In genomic region chr5:31824886-31825774, GRCh38 we compare ENCODE assay signal across 9 cellular contexts.
DNase-seq lines count a peak whose midpoint lies in the region; ATAC-seq and TF ChIP-seq lines count a peak whose summit lies in the region.
"Had no signal": no experiment of that assay in that cellular context is flagged by ENCODE, and none has a peak within 500 bp of the region (broad histone marks: within the 10 kb centered on the region; RNA-seq: fewer than 3 reads in every experiment).

No MANE protein-coding gene starts in this region.

- peaks cover 1% of the 10 kb centered on the region for H3K4me1 Mint-ChIP-seq in activated naive CD4-positive, alpha-beta T cell treated with anti-CD3 and anti-CD28 coated beads for 36 hours (ENCODE audit: low read depth)

- H3K27me3 Mint-ChIP-seq in activated naive CD4-positive, alpha-beta T cell treated with anti-CD3 and anti-CD28 coated beads for 36 hours (ENCODE audit: low read depth): no peaks in the 10 kb centered on the region

- H3K4me3 ChIP-seq in right cardiac atrium (ENCODE audit: low read length): no peak overlapping the region
- H3K4me3 ChIP-seq in gastrocnemius medialis: no peak overlapping the region

- H3K4me1 ChIP-seq in right cardiac atrium (ENCODE audit: control insufficient read depth, insufficient read depth, low read length): no peaks in the 10 kb centered on the region
- H3K4me1 ChIP-seq in gastrocnemius medialis: no peaks in the 10 kb centered on the region

- H3K27me3 ChIP-seq in right cardiac atrium (ENCODE audit: control insufficient read depth, insufficient read depth): no peaks in the 10 kb centered on the region
- no peaks in the 10 kb centered on the region for H3K27me3 ChIP-seq in gastrocnemius medialis

- in situ Hi-C loops in gastrocnemius medialis (cut with MboI; ENCODE audit: low sequenced_read_pairs in 4 of 4): loop anchor here (5.0 to 25.0 kb wide), 4 partner anchors 238 to 512 kb away; no protein-coding TSS in a partner anchor

- CTCF ChIA-PET in activated naive CD4-positive, alpha-beta T cell treated with anti-CD3 and anti-CD28 coated beads for 36 hours (lab: Charles Lee): interaction anchor here (0.6 to 6.5 kb wide), 15 partner anchors 8 to 270 kb away, joined by 3 to 46 read pairs (median 4); no protein-coding TSS in a partner anchor

- ATAC-seq in right cardiac atrium (peak; percentile 81 to 87), gastrocnemius medialis (peak; percentile 74 to 75), HG03469 (IDR thresholded peaks at IDR 0.05; ENCODE audit: unreplicated experiment) (no peak)

- H3K9me3 ChIP-seq in right cardiac atrium (ENCODE audit: control insufficient read depth, low read length) (peaks cover 3% of the 10 kb centered on the region), gastrocnemius medialis (no peaks in the 10 kb centered on the region)

- H3K27ac Mint-ChIP-seq in activated naive CD4-positive, alpha-beta T cell treated with anti-CD3 and anti-CD28 coated beads for 36 hours: no peak overlapping the region

- WGBS in right cardiac atrium: 32% methylated on average over 11 of the region's 11 CpGs

- H3K36me3 Mint-ChIP-seq in activated naive CD4-positive, alpha-beta T cell treated with anti-CD3 and anti-CD28 coated beads for 36 hours (ENCODE audit: low read depth): no peaks in the 10 kb centered on the region

- TF ChIP-seq CTCF in gastrocnemius medialis (IDR thresholded peaks at IDR 0.05 in 4 of 5, conservative IDR thresholded peaks at IDR 0.05 in 1 of 5): peak; percentile 45 to 69 (median 56)

- H3K4me3 Mint-ChIP-seq in activated naive CD4-positive, alpha-beta T cell treated with anti-CD3 and anti-CD28 coated beads for 36 hours: no peak overlapping the region

- peak; percentile 73 for DNase-seq in activated naive CD4-positive, alpha-beta T cell treated with anti-CD3 and anti-CD28 coated beads for 36 hours
- DNase-seq in activated naive CD4-positive, alpha-beta T cell treated with Interleukin-2 at 50 U/mL for 16 hours: no peak
- DNase-seq in LHCN-M2 (ENCODE audit: low read depth) (peak; percentile 31), RPMI8226 (peak; percentile 48), amniotic stem cell (lab: John Stamatoyannopoulos, UW) (peak; percentile 6), right cardiac atrium (no peak), gastrocnemius medialis (no peak)

- H3K27ac ChIP-seq in right cardiac atrium (ENCODE audit: low read length) (no peak overlapping the region), gastrocnemius medialis (no peak overlapping the region)
- H3K27ac ChIP-seq: epithelial cell of prostate had no signal

- no peak for TF ChIP-seq POLR2A in gastrocnemius medialis (IDR thresholded peaks at IDR 0.05)

- H3K36me3 ChIP-seq in gastrocnemius medialis: no peaks in the 10 kb centered on the region

- intact Hi-C loops in activated naive CD4-positive, alpha-beta T cell treated with anti-CD3 and anti-CD28 coated beads for 36 hours (cut with micrococcal nuclease): loop anchor here (1.0 to 5.0 kb wide), 5 partner anchors 244 to 787 kb away; no protein-coding TSS in a partner anchor
- intact Hi-C loops in right cardiac atrium (cut with DNase I): loop anchor here (5.0 to 10.0 kb wide), 3 partner anchors 250 to 272 kb away; no protein-coding TSS in a partner anchor
- intact Hi-C loops in gastrocnemius medialis (cut with DNase I; ENCODE audit: low total_unique reads): loop anchor here (1.0 to 5.0 kb wide), 2 partner anchors 252 to 268 kb away; no protein-coding TSS in a partner anchor

- H3K9me3 Mint-ChIP-seq in activated naive CD4-positive, alpha-beta T cell treated with anti-CD3 and anti-CD28 coated beads for 36 hours: peaks cover 7% of the 10 kb centered on the region

Comparison
In these comparisons a context has a peak if more than half of its experiments do, and no peak if none do; other contexts are left out.
1. DNase-seq: peak in activated naive CD4-positive, alpha-beta T cell treated with anti-CD3 and anti-CD28 coated beads for 36 hours (single experiment), LHCN-M2 (single experiment), RPMI8226 (single experiment) and amniotic stem cell (single experiment); none in activated naive CD4-positive, alpha-beta T cell treated with Interleukin-2 at 50 U/mL for 16 hours (single experiment), right cardiac atrium (0 of 3) and gastrocnemius medialis (0 of 2).